ENCODE assay signal across 28 cellular contexts in genomic region chr2:127961729-127962128, GRCh38.
"Had no signal": no experiment of that assay in that cellular context is flagged by ENCODE, and none has a peak within 500 bp of the region (broad histone marks: within the 10 kb centered on the region; RNA-seq: fewer than 3 reads in every experiment).

No MANE protein-coding gene starts in this region.

- H3K9me3 ChIP-seq: colonic mucosa, lower lobe of right lung, suprapubic skin, tibial artery, upper lobe of right lung had no signal

- DNase-seq: activated CD4-positive, alpha-beta T cell treated with anti-CD3 and anti-CD28 coated beads for 4 hours; activated CD4-positive, alpha-beta T cell treated with anti-CD3 and anti-CD28 coated beads, Interleukin-2, amount 50 U/mL, for 4 hours; activated CD4-positive, CD25-positive, alpha-beta regulatory T cell; activated naive CD4-positive, alpha-beta T cell; activated T-cell treated with anti-CD3 and anti-CD28 coated beads for 4 hours; activated T-cell treated with anti-CD3 and anti-CD28 coated beads, Interleukin-2, amount 50 U/mL, for 72 hours; anterior cingulate cortex; cerebellar nuclear complex; colonic mucosa; effector CD8-positive, alpha-beta T cell; hippocampal formation; immature natural killer cell; kidney; lower lobe of right lung; mesenchymal stem cell; posterior cingulate gyrus; small intestine; stimulated activated CD4-positive, alpha-beta T cell treated with anti-CD3 and anti-CD28 coated beads, Interleukin-4, amount 100 ng/mL, for 4 hours; stimulated activated CD8-positive, alpha-beta memory T cell treated with anti-CD3 and anti-CD28 coated beads, Interleukin-4, amount 100 ng/mL, for 48 hours; stimulated activated naive CD4-positive, alpha-beta T cell; T-cell; tibial artery; upper lobe of right lung had no signal

- H3K27me3 ChIP-seq: colonic mucosa, suprapubic skin, tibial artery, upper lobe of right lung had no signal

- H3K27me3 Mint-ChIP-seq: T-cell had no signal

- H3K4me3 Mint-ChIP-seq: activated T-cell treated with anti-CD3 and anti-CD28 coated beads, Interleukin-2, amount 50 U/mL, for 72 hours; immature natural killer cell; nephron; T-cell; T-helper 2 cell treated with Interferon-gamma antibody and Interleukin-4, amounts not matched to agents 5 μg/mL and 100 μg/mL, for 36 hours had no signal

- H3K4me3 ChIP-seq: colonic mucosa, lower lobe of right lung, suprapubic skin, tibial artery, upper lobe of right lung had no signal

- H3K4me1 ChIP-seq: colonic mucosa, lower lobe of right lung, suprapubic skin, tibial artery, upper lobe of right lung had no signal

- H3K36me3 ChIP-seq: colonic mucosa had no signal

- H3K27ac Mint-ChIP-seq: activated naive CD4-positive, alpha-beta T cell treated with anti-CD3 and anti-CD28 coated beads, Interleukin-2, amount 50 U/mL, for 72 hours; activated T-cell treated with anti-CD3 and anti-CD28 coated beads, Interleukin-2, amount 50 U/mL, for 72 hours; immature natural killer cell; nephron; T-cell; T-helper 2 cell treated with Interferon-gamma antibody and Interleukin-4, amounts not matched to agents 5 μg/mL and 100 μg/mL, for 36 hours had no signal

- H3K9me3 Mint-ChIP-seq: immature natural killer cell, nephron, T-cell had no signal

- H3K27ac ChIP-seq: colonic mucosa, lower lobe of right lung, suprapubic skin, tibial artery, upper lobe of right lung had no signal

- H3K4me1 Mint-ChIP-seq: nephron, T-cell had no signal

- ATAC-seq: activated naive CD4-positive, alpha-beta T cell treated with anti-CD3 and anti-CD28 coated beads, Interleukin-2, amount 50 U/mL, for 72 hours; activated T-cell treated with anti-CD3 and anti-CD28 coated beads, Interleukin-2, amount 50 U/mL, for 72 hours; sciatic nerve; T-cell; upper lobe of right lung had no signal
